In the genomic region with DNA sequence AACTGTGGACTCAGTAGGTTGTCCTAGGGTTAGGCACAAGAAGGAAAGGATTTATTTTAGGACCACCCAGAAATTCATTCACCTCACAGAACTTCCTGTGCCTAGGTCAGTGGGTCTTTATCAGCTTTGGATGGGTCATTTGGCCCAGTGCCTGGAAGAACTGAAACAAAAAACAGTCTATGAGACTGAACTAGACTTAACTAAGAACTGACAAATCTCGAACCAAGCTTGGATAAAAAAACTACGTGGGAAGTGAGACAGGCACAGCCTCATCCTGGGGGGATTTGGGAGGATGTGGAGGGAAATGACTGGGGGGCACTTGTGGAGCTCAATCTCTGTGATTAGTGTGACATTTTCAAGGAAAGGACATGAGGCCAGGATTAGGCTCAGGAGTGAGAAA, we compare ENCODE assay signal across 11 cellular contexts. TPM values are rescaled to one million over a fixed set of nuclear protein-coding genes. Genes with fewer than 3 reads are reported as not detected.
DNase-seq lines count a peak whose midpoint lies in the region; ATAC-seq, FAIRE-seq and TF ChIP-seq lines count a peak whose summit lies in the region.
"Had no signal": no experiment of that assay in that cellular context is flagged by ENCODE, and none has a peak within 500 bp of the region (broad histone marks: within the 10 kb centered on the region; RNA-seq: fewer than 3 reads in every experiment).

No MANE protein-coding gene starts in this region.

- peak overlapping the region; percentile 86 for H2AFZ ChIP-seq in K562 (ENCODE audit: low read depth, low read length)

- TF ChIP-seq CTCF in left ventricle myocardium inferior (IDR thresholded peaks at IDR 0.05; ENCODE audit: borderline replicate concordance) (no peak), K562 (IDR thresholded peaks at IDR 0.05 in 2 of 3, conservative IDR thresholded peaks at IDR 0.05 in 1 of 3; ENCODE audit: insufficient read depth in 2 of 3, low read depth in 1 of 3, low read length in 3 of 3) (no peak), vagina (IDR thresholded peaks at IDR 0.05) (no peak), breast epithelium (IDR thresholded peaks at IDR 0.05) (no peak)

- ATAC-seq in left cardiac atrium: no peak
- ATAC-seq in K562: no peak
- no peak for ATAC-seq in natural killer cell treated with Interleukin-12 subunit alpha and Interleukin-12 subunit beta and Interleukin-15 and Interleukin-18, amount 100 ng/mL, for 72 hours
- no peak for ATAC-seq in HG03354 (IDR thresholded peaks at IDR 0.05; ENCODE audit: poor library complexity, severe bottlenecking, unreplicated experiment)
- ATAC-seq in GM18517 (IDR thresholded peaks at IDR 0.05; ENCODE audit: unreplicated experiment): no peak
- ATAC-seq: Panc1 had no signal

- H3K4me2 ChIP-seq in K562 (ENCODE audit: insufficient read depth, low read length): no peak overlapping the region; the same call in 1 of the 2 replicates

- TF ChIP-seq EP300 in K562 (IDR thresholded peaks at IDR 0.05; ENCODE audit: low read length): no peak

- in situ Hi-C loops in K562 (cut with MboI): no loop called here

- H3K9ac ChIP-seq in K562 (ENCODE audit: insufficient read depth in 1 of 2, low read depth in 2 of 2, low read length in 2 of 2): peak overlapping the region; percentile 24 to 80; a peak in 2 of 4 replicates

- no TSS peak for BruUV-seq in K562 (replicated peaks; lab: Mats Ljungman, UMichigan)

- CTCF ChIA-PET in K562 (lab: Yijun Ruan, JAX; ENCODE audit: low intra/inter-chr PET ratio): interaction anchor here (0.6 kb wide), 1 partner anchor 144 kb away, joined by 5 read pairs; no protein-coding TSS in a partner anchor

- TF ChIP-seq POLR2A in K562 (conservative IDR thresholded peaks at IDR 0.05) (no peak), vagina (IDR thresholded peaks at IDR 0.05) (no peak), breast epithelium (IDR thresholded peaks at IDR 0.05) (no peak)

- intact Hi-C loops in left ventricle myocardium inferior (cut with micrococcal nuclease) (no loop called here), left cardiac atrium (cut with DNase I) (no loop called here), K562 (cut with micrococcal nuclease) (no loop called here), vagina (cut with DNase I) (no loop called here), breast epithelium (cut with DNase I; ENCODE audit: low total_unique reads) (no loop called here)

- H3K27ac ChIP-seq in left ventricle myocardium inferior (replicated peaks): peak overlapping the region; percentile 93
- H3K27ac ChIP-seq in K562 (ENCODE audit: extremely low read depth, low read depth, low read length): peak overlapping the region; percentile 23; the same call in 1 of the 3 replicates
- peak overlapping the region; percentile 94 for H3K27ac ChIP-seq in vagina
- H3K27ac ChIP-seq in breast epithelium: peak overlapping the region in 1 of 2 donors; percentile 59

- H3K9me3 Mint-ChIP-seq in natural killer cell treated with Interleukin-12 subunit alpha and Interleukin-12 subunit beta and Interleukin-15 and Interleukin-18, amount 100 ng/mL, for 72 hours: no peaks in the 10 kb centered on the region

- POLR2A ChIA-PET in K562 (lab: Yijun Ruan, JAX): interaction anchor here (0.9 to 2.9 kb wide), 5 partner anchors 11 to 105 kb away, joined by 3 to 32 read pairs (median 3); partner anchors contain the start of gene KHK

- no peak for TF ChIP-seq RAD21 in K562 (CRISPR knock-in tag; conservative IDR thresholded peaks at IDR 0.05 in 1 of 2, IDR thresholded peaks at IDR 0.05 in 1 of 2)

- H3K27me3 ChIP-seq in left ventricle myocardium inferior (ENCODE audit: low read depth): no peaks in the 10 kb centered on the region
- H3K27me3 ChIP-seq in K562 (ENCODE audit: control insufficient read depth in 2 of 2, insufficient read depth in 2 of 2, low read length in 2 of 2): no peaks in the 10 kb centered on the region
- no peaks in the 10 kb centered on the region for H3K27me3 ChIP-seq in vagina
- no peaks in the 10 kb centered on the region for H3K27me3 ChIP-seq in breast epithelium
- H3K27me3 ChIP-seq: ovary had no signal

- H3K27me3 Mint-ChIP-seq in natural killer cell treated with Interleukin-12 subunit alpha and Interleukin-12 subunit beta and Interleukin-15 and Interleukin-18, amount 100 ng/mL, for 72 hours: no peaks in the 10 kb centered on the region

- no peaks in the 10 kb centered on the region for H3K9me1 ChIP-seq in K562 (ENCODE audit: control insufficient read depth, insufficient read depth, low read length)

- FAIRE-seq in K562 (lab: Jason Lieb, UNC): peak; percentile 26
- FAIRE-seq: islet of Langerhans had no signal

- peak overlapping the region; percentile 77 to 87 for H3K27ac Mint-ChIP-seq in natural killer cell treated with Interleukin-12 subunit alpha and Interleukin-12 subunit beta and Interleukin-15 and Interleukin-18, amount 100 ng/mL, for 72 hours

- DNase-seq in left ventricle myocardium inferior: no peak
- no peak for DNase-seq in left cardiac atrium
- no peak for DNase-seq in K562 (ENCODE audit: extremely low read depth in 1 of 4, low spot score in 3 of 4)
- no peak for DNase-seq in natural killer cell treated with Interleukin-12 subunit alpha and Interleukin-12 subunit beta and Interleukin-15 and Interleukin-18, amount 100 ng/mL, for 72 hours (ENCODE audit: low spot score)
- DNase-seq in vagina (ENCODE audit: extremely low spot score in 2 of 2): no peak
- no peak for DNase-seq in breast epithelium (ENCODE audit: low spot score in 2 of 2)

- H3K9me3 ChIP-seq in left ventricle myocardium inferior (replicated peaks) (no peaks in the 10 kb centered on the region), K562 (replicated peaks; ENCODE audit: control insufficient read depth, insufficient read depth, low read depth, low read length) (no peaks in the 10 kb centered on the region), vagina (no peaks in the 10 kb centered on the region), breast epithelium (no peaks in the 10 kb centered on the region)
- H3K9me3 ChIP-seq: ovary had no signal

- H3K36me3 ChIP-seq in left ventricle myocardium inferior: peaks cover 10% of the 10 kb centered on the region
- peaks cover 19% of the 10 kb centered on the region; the same call in 2 of the 3 replicates for H3K36me3 ChIP-seq in K562 (ENCODE audit: control insufficient read depth, insufficient read depth, low read length)
- peaks cover 0 to 6% of the 10 kb centered on the region in 2 donors for H3K36me3 ChIP-seq in vagina
- H3K36me3 ChIP-seq in breast epithelium: no peaks in the 10 kb centered on the region
- H3K36me3 ChIP-seq: ovary had no signal

- H3K4me3 Mint-ChIP-seq in natural killer cell treated with Interleukin-12 subunit alpha and Interleukin-12 subunit beta and Interleukin-15 and Interleukin-18, amount 100 ng/mL, for 72 hours: peak overlapping the region; percentile 21

- H3K4me3 ChIP-seq in left ventricle myocardium inferior (no peak overlapping the region), K562 (no peak overlapping the region), vagina (no peak overlapping the region), breast epithelium (no peak overlapping the region)
- H3K4me3 ChIP-seq: ovary had no signal

- H3K4me1 Mint-ChIP-seq in natural killer cell treated with Interleukin-12 subunit alpha and Interleukin-12 subunit beta and Interleukin-15 and Interleukin-18, amount 100 ng/mL, for 72 hours (ENCODE audit: low read depth in 2 of 2): peaks cover 75 to 78% of the 10 kb centered on the region in 2 donors

- peaks cover 79% of the 10 kb centered on the region for H3K4me1 ChIP-seq in left ventricle myocardium inferior
- peaks cover 50 to 57% of the 10 kb centered on the region in 2 experiments for H3K4me1 ChIP-seq in K562 (replicated peaks in 1 of 2; ENCODE audit: control insufficient read depth in 2 of 2, insufficient read depth in 2 of 2, low read length in 2 of 2)
- H3K4me1 ChIP-seq in vagina: peaks cover 79% of the 10 kb centered on the region
- peaks cover 9 to 11% of the 10 kb centered on the region in 2 donors for H3K4me1 ChIP-seq in breast epithelium

- WGBS in K562 (ENCODE audit: insufficient coverage, low coverage, missing lambda C conversion rate): 12% methylated on average over 2 of the region's 2 CpGs

- H3K79me2 ChIP-seq in K562 (ENCODE audit: control insufficient read depth, insufficient read depth, low read length): peaks cover 27% of the 10 kb centered on the region

- H4K20me1 ChIP-seq in K562 (replicated peaks; ENCODE audit: control insufficient read depth, insufficient read depth, low read length): no peaks in the 10 kb centered on the region

- peaks cover 16% of the 10 kb centered on the region for H3K36me3 Mint-ChIP-seq in natural killer cell treated with Interleukin-12 subunit alpha and Interleukin-12 subunit beta and Interleukin-15 and Interleukin-18, amount 100 ng/mL, for 72 hours

RNA-seq across cellular contexts. Expression of gene OST4, which starts 2.3 kb away (rescaled TPM):
- total RNA-seq in left ventricle myocardium inferior: 354 TPM
- 100 to 1,000 TPM; 364 to 404 TPM for total RNA-seq in left cardiac atrium
- 32.9 and 75.2 TPM in 2 replicates for total RNA-seq in K562 (2011; cell fraction: chromatin; rRNA removed; ENCODE audit: low replicate concordance)
- 76.6 and 92.2 TPM in 2 replicates for total RNA-seq in K562 (2011; cell fraction: nucleolus; rRNA removed)
- total RNA-seq in K562 (2011; cell fraction: nucleoplasm; rRNA removed): 88.9 and 136 TPM in 2 replicates
- 186 and 199 TPM in 2 replicates for total RNA-seq in K562 (2014; rRNA removed)
- 263 and 292 TPM in 2 replicates for total RNA-seq in K562 (2014; rRNA removed; fragmentation: Illumina TruSeq; extraction: Trizol)
- 335 and 366 TPM in 2 replicates for total RNA-seq in K562 (2015; rRNA removed; fragmentation: Illumina TruSeq; extraction: Trizol)
- total RNA-seq in K562 (2021): 239 and 266 TPM in 2 replicates
- 328 and 435 TPM in 2 replicates for polyA plus RNA-seq in K562 (2011; rRNA removed)
- polyA plus RNA-seq in K562 (2011; cell fraction: cytosol; rRNA removed): 794 and 995 TPM in 2 replicates
- 204 and 270 TPM in 2 replicates for polyA plus RNA-seq in K562 (2011; cell fraction: nucleus; rRNA removed)
- 363 and 494 TPM in 2 replicates for polyA plus RNA-seq in K562 (2012)
- 503 and 545 TPM in 2 replicates for polyA plus RNA-seq in K562 (2014; fragmentation: Illumina TruSeq; extraction: Trizol)
- polyA plus RNA-seq in K562 (2014; fragmentation: Nextera tagmentation; extraction: Ambion mirVana): 1,000 to 10,000 TPM; 1,144 to 1,155 TPM
- 355 and 369 TPM in 2 replicates for polyA plus RNA-seq in K562 (2014; rRNA removed)
- polyA minus RNA-seq in K562 (2011; rRNA and poly(A)+ RNA removed): 170 and 193 TPM in 2 replicates
- polyA minus RNA-seq in K562 (2011; cell fraction: cytosol; rRNA and poly(A)+ RNA removed): 371 and 384 TPM in 2 replicates
- polyA minus RNA-seq in K562 (2011; cell fraction: nucleus; rRNA and poly(A)+ RNA removed): 63.4 and 99.5 TPM in 2 replicates
- 100 to 1,000 TPM; 286 to 393 TPM for total RNA-seq in natural killer cell treated with Interleukin-12 subunit alpha and Interleukin-12 subunit beta and Interleukin-15 and Interleukin-18, amount 100 ng/mL, for 72 hours
- total RNA-seq in vagina: 269 TPM
- total RNA-seq in breast epithelium: 100 to 1,000 TPM; 271 to 309 (median 281) TPM

RNA-seq across cellular contexts. Expression of gene EMILIN1, which starts 4.6 kb away (rescaled TPM):
- total RNA-seq in left ventricle myocardium inferior (18.4 TPM), left cardiac atrium (10 to 100 TPM; 41.1 to 46.6 TPM), K562 (2014; rRNA removed) (2.2 and 2.7 TPM in 2 replicates), K562 (2014; rRNA removed; fragmentation: Illumina TruSeq; extraction: Trizol) (0.04 TPM in 1 of 2 replicates, not detected in the other), K562 (2015; rRNA removed; fragmentation: Illumina TruSeq; extraction: Trizol) (0.54 and 0.75 TPM in 2 replicates), K562 (2021) (1.0 and 1.5 TPM in 2 replicates), vagina (100 TPM), breast epithelium (10 to 100 TPM; 25.6 to 94.7 (median 26.9) TPM)
- 0.26 and 1.00 TPM in 2 replicates for total RNA-seq in K562 (2011; cell fraction: chromatin; rRNA removed; ENCODE audit: low replicate concordance)
- total RNA-seq in K562 (2011; cell fraction: nucleolus; rRNA removed): 1.6 and 2.0 TPM in 2 replicates
- 0.51 and 0.61 TPM in 2 replicates for total RNA-seq in K562 (2011; cell fraction: nucleoplasm; rRNA removed)
- polyA plus RNA-seq in K562 (2011; rRNA removed) (0.24 and 0.43 TPM in 2 replicates), K562 (2014; fragmentation: Illumina TruSeq; extraction: Trizol) (0.06 and 0.37 TPM in 2 replicates), K562 (2014; fragmentation: Nextera tagmentation; extraction: Ambion mirVana) (not detected), K562 (2014; rRNA removed) (0.94 and 1.1 TPM in 2 replicates)
- polyA plus RNA-seq in K562 (2011; cell fraction: cytosol; rRNA removed): 0.63 and 1.3 TPM in 2 replicates
- polyA plus RNA-seq in K562 (2011; cell fraction: nucleus; rRNA removed): 1.1 and 2.4 TPM in 2 replicates
- polyA plus RNA-seq in K562 (2012): 1.1 and 1.7 TPM in 2 replicates
- 0.12 and 0.25 TPM in 2 replicates for polyA minus RNA-seq in K562 (2011; rRNA and poly(A)+ RNA removed)
- 0.46 and 0.67 TPM in 2 replicates for polyA minus RNA-seq in K562 (2011; cell fraction: cytosol; rRNA and poly(A)+ RNA removed)
- polyA minus RNA-seq in K562 (2011; cell fraction: nucleus; rRNA and poly(A)+ RNA removed): 0.78 and 0.94 TPM in 2 replicates
- 10 to 100 TPM in 1 of 2 donors, 1 to 10 TPM in 1; 8.7 to 14.2 TPM for total RNA-seq in natural killer cell treated with Interleukin-12 subunit alpha and Interleukin-12 subunit beta and Interleukin-15 and Interleukin-18, amount 100 ng/mL, for 72 hours

RNA-seq across cellular contexts. Expression of gene KHK, which starts 12.8 kb away (rescaled TPM):
- total RNA-seq in left ventricle myocardium inferior (2.9 TPM), left cardiac atrium (1 to 10 TPM; 3.0 to 4.3 TPM), K562 (2014; rRNA removed) (5.8 and 9.8 TPM in 2 replicates), K562 (2014; rRNA removed; fragmentation: Illumina TruSeq; extraction: Trizol) (2.4 and 3.6 TPM in 2 replicates), K562 (2015; rRNA removed; fragmentation: Illumina TruSeq; extraction: Trizol) (8.8 and 9.2 TPM in 2 replicates), K562 (2021) (10.7 and 13.2 TPM in 2 replicates), vagina (9.3 TPM), breast epithelium (1 to 10 TPM; 2.2 to 4.1 (median 3.6) TPM)
- 2.0 and 6.1 TPM in 2 replicates for total RNA-seq in K562 (2011; cell fraction: chromatin; rRNA removed; ENCODE audit: low replicate concordance)
- total RNA-seq in K562 (2011; cell fraction: nucleolus; rRNA removed): 5.5 and 8.5 TPM in 2 replicates
- total RNA-seq in K562 (2011; cell fraction: nucleoplasm; rRNA removed): 5.1 and 5.5 TPM in 2 replicates
- polyA plus RNA-seq in K562 (2011; rRNA removed) (3.4 and 3.7 TPM in 2 replicates), K562 (2014; fragmentation: Illumina TruSeq; extraction: Trizol) (6.2 TPM in 2 replicates), K562 (2014; fragmentation: Nextera tagmentation; extraction: Ambion mirVana) (1 to 10 TPM; 1.5 to 2.7 TPM), K562 (2014; rRNA removed) (4.8 and 5.2 TPM in 2 replicates)
- 4.3 and 6.2 TPM in 2 replicates for polyA plus RNA-seq in K562 (2011; cell fraction: cytosol; rRNA removed)
- 9.1 and 9.7 TPM in 2 replicates for polyA plus RNA-seq in K562 (2011; cell fraction: nucleus; rRNA removed)
- 15.4 and 17.5 TPM in 2 replicates for polyA plus RNA-seq in K562 (2012)
- 2.0 and 2.2 TPM in 2 replicates for polyA minus RNA-seq in K562 (2011; rRNA and poly(A)+ RNA removed)
- 5.2 and 6.2 TPM in 2 replicates for polyA minus RNA-seq in K562 (2011; cell fraction: cytosol; rRNA and poly(A)+ RNA removed)
- polyA minus RNA-seq in K562 (2011; cell fraction: nucleus; rRNA and poly(A)+ RNA removed): 3.3 and 3.4 TPM in 2 replicates
- 1 to 10 TPM; 2.5 to 5.1 TPM for total RNA-seq in natural killer cell treated with Interleukin-12 subunit alpha and Interleukin-12 subunit beta and Interleukin-15 and Interleukin-18, amount 100 ng/mL, for 72 hours

RNA-seq across cellular contexts. Expression of gene AGBL5, which starts 22.3 kb away (rescaled TPM):
- total RNA-seq in left ventricle myocardium inferior (10.0 TPM), left cardiac atrium (10 to 100 TPM in 1 of 2 donors, 1 to 10 TPM in 1; 8.4 to 12.0 TPM), K562 (2014; rRNA removed) (26.2 and 30.3 TPM in 2 replicates), K562 (2014; rRNA removed; fragmentation: Illumina TruSeq; extraction: Trizol) (25.8 and 26.4 TPM in 2 replicates), K562 (2015; rRNA removed; fragmentation: Illumina TruSeq; extraction: Trizol) (28.7 and 29.1 TPM in 2 replicates), K562 (2021) (37.6 and 40.3 TPM in 2 replicates), vagina (8.8 TPM), breast epithelium (10 to 100 TPM; 12.5 to 21.5 (median 16.1) TPM)
- 40.2 and 80.6 TPM in 2 replicates for total RNA-seq in K562 (2011; cell fraction: chromatin; rRNA removed; ENCODE audit: low replicate concordance)
- total RNA-seq in K562 (2011; cell fraction: nucleolus; rRNA removed): 34.5 and 47.0 TPM in 2 replicates
- 34.2 and 36.7 TPM in 2 replicates for total RNA-seq in K562 (2011; cell fraction: nucleoplasm; rRNA removed)
- polyA plus RNA-seq in K562 (2011; rRNA removed) (48.3 and 52.7 TPM in 2 replicates), K562 (2014; fragmentation: Illumina TruSeq; extraction: Trizol) (49.5 and 52.3 TPM in 2 replicates), K562 (2014; fragmentation: Nextera tagmentation; extraction: Ambion mirVana) (1 to 10 TPM; 3.3 to 6.3 TPM), K562 (2014; rRNA removed) (24.9 and 33.8 TPM in 2 replicates)
- 61.4 and 68.7 TPM in 2 replicates for polyA plus RNA-seq in K562 (2011; cell fraction: cytosol; rRNA removed)
- polyA plus RNA-seq in K562 (2011; cell fraction: nucleus; rRNA removed): 59.7 and 61.5 TPM in 2 replicates
- 33.2 and 62.0 TPM in 2 replicates for polyA plus RNA-seq in K562 (2012)
- polyA minus RNA-seq in K562 (2011; rRNA and poly(A)+ RNA removed): 42.1 and 50.9 TPM in 2 replicates
- 22.4 and 26.2 TPM in 2 replicates for polyA minus RNA-seq in K562 (2011; cell fraction: cytosol; rRNA and poly(A)+ RNA removed)
- polyA minus RNA-seq in K562 (2011; cell fraction: nucleus; rRNA and poly(A)+ RNA removed): 20.7 and 27.2 TPM in 2 replicates
- total RNA-seq in natural killer cell treated with Interleukin-12 subunit alpha and Interleukin-12 subunit beta and Interleukin-15 and Interleukin-18, amount 100 ng/mL, for 72 hours: 10 to 100 TPM; 12.5 to 20.5 TPM

RNA-seq across cellular contexts. Expression of gene TMEM214, which starts 41.0 kb away (rescaled TPM):
- 31.4 TPM for total RNA-seq in left ventricle myocardium inferior
- 10 to 100 TPM; 39.1 to 66.5 TPM for total RNA-seq in left cardiac atrium
- total RNA-seq in K562 (2011; cell fraction: chromatin; rRNA removed; ENCODE audit: low replicate concordance): 364 and 807 TPM in 2 replicates
- total RNA-seq in K562 (2011; cell fraction: nucleolus; rRNA removed): 428 and 514 TPM in 2 replicates
- 376 and 406 TPM in 2 replicates for total RNA-seq in K562 (2011; cell fraction: nucleoplasm; rRNA removed)
- total RNA-seq in K562 (2014; rRNA removed): 18.9 and 23.7 TPM in 2 replicates
- 31.0 and 34.3 TPM in 2 replicates for total RNA-seq in K562 (2014; rRNA removed; fragmentation: Illumina TruSeq; extraction: Trizol)
- 44.0 and 44.1 TPM in 2 replicates for total RNA-seq in K562 (2015; rRNA removed; fragmentation: Illumina TruSeq; extraction: Trizol)
- 78.5 and 79.6 TPM in 2 replicates for total RNA-seq in K562 (2021)
- polyA plus RNA-seq in K562 (2011; rRNA removed): 52.9 and 143 TPM in 2 replicates
- 146 and 165 TPM in 2 replicates for polyA plus RNA-seq in K562 (2011; cell fraction: cytosol; rRNA removed)
- 466 and 543 TPM in 2 replicates for polyA plus RNA-seq in K562 (2011; cell fraction: nucleus; rRNA removed)
- 57.3 and 151 TPM in 2 replicates for polyA plus RNA-seq in K562 (2012)
- polyA plus RNA-seq in K562 (2014; fragmentation: Illumina TruSeq; extraction: Trizol): 76.9 and 81.4 TPM in 2 replicates
- 10 to 100 TPM; 11.4 to 14.8 TPM for polyA plus RNA-seq in K562 (2014; fragmentation: Nextera tagmentation; extraction: Ambion mirVana)
- 55.0 and 58.0 TPM in 2 replicates for polyA plus RNA-seq in K562 (2014; rRNA removed)
- 123 TPM in 2 replicates for polyA minus RNA-seq in K562 (2011; rRNA and poly(A)+ RNA removed)
- polyA minus RNA-seq in K562 (2011; cell fraction: cytosol; rRNA and poly(A)+ RNA removed): 96.4 and 118 TPM in 2 replicates
- polyA minus RNA-seq in K562 (2011; cell fraction: nucleus; rRNA and poly(A)+ RNA removed): 142 and 264 TPM in 2 replicates
- 100 to 1,000 TPM; 132 to 176 TPM for total RNA-seq in natural killer cell treated with Interleukin-12 subunit alpha and Interleukin-12 subunit beta and Interleukin-15 and Interleukin-18, amount 100 ng/mL, for 72 hours
- total RNA-seq in vagina: 53.3 TPM
- 10 to 100 TPM; 41.1 to 56.0 (median 47.3) TPM for total RNA-seq in breast epithelium
